ENCODE assay signal across 1 cellular context in genomic region chr1:153566414-153567371, GRCh38.
TF ChIP-seq lines count a peak whose summit lies in the region.

No MANE protein-coding gene starts in this region.

TF ChIP-seq in K562, 482 proteins besides CTCF, POLR2A, EP300 and RAD21 (continued from another document and continues in another):
- TF ChIP-seq SFPQ (IDR thresholded peaks at IDR 0.05; ENCODE audit: low read depth, low read length): no peak
- TF ChIP-seq USF2 (CRISPR knock-in tag; IDR thresholded peaks at IDR 0.05): no peak
- no peak for TF ChIP-seq ZNF586 (CRISPR knock-in tag; conservative IDR thresholded peaks at IDR 0.05)
- peak; percentile 79 for TF ChIP-seq HMGN3 (IDR thresholded peaks at IDR 0.05; ENCODE audit: borderline replicate concordance, extremely low read depth, insufficient read length, low read depth, low read length)
- TF ChIP-seq TGIF2 (CRISPR knock-in tag; IDR thresholded peaks at IDR 0.05): no peak
- TF ChIP-seq ETS2 (tag; IDR thresholded peaks at IDR 0.05; ENCODE audit: borderline replicate concordance, poor library complexity, severe bottlenecking): no peak
- no peak for TF ChIP-seq ZNF12 (CRISPR knock-in tag; IDR thresholded peaks at IDR 0.05)
- no peak for TF ChIP-seq POLR3G (IDR thresholded peaks at IDR 0.05; ENCODE audit: extremely low read depth, insufficient read length, insufficient replicate concordance)
- TF ChIP-seq ZBTB34 (CRISPR knock-in tag; IDR thresholded peaks at IDR 0.05): no peak
- TF ChIP-seq NFIX (CRISPR knock-in tag; IDR thresholded peaks at IDR 0.05; ENCODE audit: low read depth): no peak
- peak in 1 of 2 experiments; percentile 87; a peak in 2 of 4 replicates for TF ChIP-seq ZNF318 (IDR thresholded peaks at IDR 0.05; ENCODE audit: borderline replicate concordance in 1 of 2, low read depth in 1 of 2)
- TF ChIP-seq ILF3 (IDR thresholded peaks at IDR 0.05; ENCODE audit: borderline replicate concordance): no peak
- TF ChIP-seq JUN (IDR thresholded peaks at IDR 0.05; ENCODE audit: borderline replicate concordance, low read depth, low read length): peak; percentile 99
- TF ChIP-seq JUN (CRISPR knock-in tag; IDR thresholded peaks at IDR 0.05; ENCODE audit: borderline replicate concordance): peak; percentile 95
- no peak for TF ChIP-seq PRPF4 (IDR thresholded peaks at IDR 0.05; ENCODE audit: insufficient read depth, low read depth, low read length, poor library complexity, severe bottlenecking)
- no peak for TF ChIP-seq CGGBP1 (CRISPR knock-in tag; IDR thresholded peaks at IDR 0.05)
- no peak for TF ChIP-seq HOMEZ (CRISPR knock-in tag; IDR thresholded peaks at IDR 0.05)
- TF ChIP-seq RNF2 (IDR thresholded peaks at IDR 0.05): peak; percentile 93
- TF ChIP-seq UBTF (IDR thresholded peaks at IDR 0.05; ENCODE audit: borderline replicate concordance in 1 of 2, low read depth in 2 of 2, low read length in 2 of 2): no peak
- no peak for TF ChIP-seq TEAD2 (tag; IDR thresholded peaks at IDR 0.05)
- TF ChIP-seq BRF2 (IDR thresholded peaks at IDR 0.05; ENCODE audit: borderline replicate concordance, insufficient read depth, insufficient read length): no peak
- no peak for TF ChIP-seq DEAF1 (CRISPR knock-in tag; IDR thresholded peaks at IDR 0.05)
- no peak for TF ChIP-seq HSF4 (CRISPR knock-in tag; IDR thresholded peaks at IDR 0.05; ENCODE audit: borderline replicate concordance)
- TF ChIP-seq CTBP1 (IDR thresholded peaks at IDR 0.05; ENCODE audit: borderline replicate concordance): peak; percentile 94
- TF ChIP-seq PHF8 (IDR thresholded peaks at IDR 0.05; ENCODE audit: borderline replicate concordance, low read length): peak; percentile 29; the same call in 1 of the 2 replicates
- TF ChIP-seq DNMT1 (IDR thresholded peaks at IDR 0.05): no peak
- no peak for TF ChIP-seq THRA (IDR thresholded peaks at IDR 0.05)
- TF ChIP-seq HNRNPH1 (optimal IDR thresholded peaks at IDR 0.05; ENCODE audit: low read depth, low read length): no peak
- no peak for TF ChIP-seq CBX2 (IDR thresholded peaks at IDR 0.05; ENCODE audit: insufficient read depth, low read length, poor library complexity, severe bottlenecking)
- no peak for TF ChIP-seq SNIP1 (IDR thresholded peaks at IDR 0.05; ENCODE audit: low read depth)
- TF ChIP-seq EHMT2 (IDR thresholded peaks at IDR 0.05): no peak
- no peak for TF ChIP-seq HMGXB4 (CRISPR knock-in tag; IDR thresholded peaks at IDR 0.05)
- TF ChIP-seq SOX6 (IDR thresholded peaks at IDR 0.05): peak; percentile 65
